In the genomic region with DNA sequence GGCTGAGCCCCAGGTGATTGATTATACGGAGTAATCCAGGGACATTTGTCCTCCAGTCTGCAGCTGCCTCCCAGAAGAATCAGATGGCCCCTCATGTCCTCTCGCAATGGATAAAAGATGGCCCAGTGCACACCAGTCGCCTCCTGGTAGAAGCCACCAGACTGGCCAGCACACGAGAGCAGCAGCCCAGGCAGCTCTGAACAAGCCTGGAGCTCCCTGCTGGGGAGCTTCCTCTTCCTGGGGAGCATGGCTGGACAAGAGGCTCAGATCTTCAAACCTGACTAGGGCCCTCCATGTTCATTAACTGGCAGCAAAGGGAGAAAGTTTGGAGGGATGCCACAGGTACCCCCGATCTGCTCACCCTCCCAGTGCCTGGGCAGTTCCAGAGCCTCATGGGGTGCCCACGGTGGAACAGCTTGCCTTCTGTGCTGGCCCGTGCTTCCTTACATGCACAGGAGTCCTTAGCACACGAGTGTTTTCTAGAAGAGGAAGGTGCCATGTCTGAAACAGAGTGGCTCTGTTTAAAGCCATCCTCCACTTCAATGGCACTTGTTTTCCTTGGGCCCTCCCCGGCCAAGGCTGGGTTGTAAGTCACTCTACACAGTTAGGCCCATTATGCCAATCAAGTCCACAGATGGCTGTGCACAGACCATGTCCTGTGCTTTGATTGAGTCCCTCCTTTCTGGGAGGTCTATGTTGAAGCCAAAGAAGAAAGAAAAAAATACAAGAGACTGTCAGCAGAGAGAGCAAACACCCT, we compare ENCODE assay signal across 1 cellular context.
TF ChIP-seq lines count a peak whose summit lies in the region.

No MANE protein-coding gene starts in this region.

TF ChIP-seq in HEK293, 187 proteins besides CTCF, POLR2A, EP300 and RAD21 (continued from another document):
- TF ChIP-seq ZNF366 (tag by site-specific recombination; conservative IDR thresholded peaks at IDR 0.05) (no peak), BCL11B (tag by site-specific recombination; IDR thresholded peaks at IDR 0.05; ENCODE audit: low read depth) (no peak), ZNF404 (tag by site-specific recombination; IDR thresholded peaks at IDR 0.05) (no peak), ZNF660 (tag by site-specific recombination; IDR thresholded peaks at IDR 0.05) (no peak), ZNF324 (tag by site-specific recombination; IDR thresholded peaks at IDR 0.05) (no peak), SCRT2 (tag by site-specific recombination; IDR thresholded peaks at IDR 0.05) (0 out of 2 replicates have a peak, but pooled peaks have one; percentile 13), ZNF792 (tag by site-specific recombination; IDR thresholded peaks at IDR 0.05) (no peak), ZNF350 (tag by site-specific recombination; IDR thresholded peaks at IDR 0.05) (no peak)
